In genomic region chr7:148588891-148589215, GRCh38 we compare ENCODE assay signal across 2 cellular contexts.
TF ChIP-seq lines count a peak whose summit lies in the region.

No MANE protein-coding gene starts in this region.

TF ChIP-seq in GM23338, 12 proteins besides CTCF, POLR2A, EP300 and RAD21 (continued from another document):
- TF ChIP-seq CREB1 (CRISPR knock-in tag; IDR thresholded peaks at IDR 0.05; ENCODE audit: low read depth) (no peak), POLR2AphosphoS5 (IDR thresholded peaks at IDR 0.05; ENCODE audit: low read depth) (no peak), EZH2phosphoT487 (IDR thresholded peaks at IDR 0.05; ENCODE audit: unreplicated experiment) (no peak), ETS1 (IDR thresholded peaks at IDR 0.05) (no peak), STAT1 (IDR thresholded peaks at IDR 0.05; ENCODE audit: unreplicated experiment) (no peak), JUNB (IDR thresholded peaks at IDR 0.05; ENCODE audit: unreplicated experiment) (no peak), REST (IDR thresholded peaks at IDR 0.05; ENCODE audit: unreplicated experiment) (no peak), EZH2 (IDR thresholded peaks at IDR 0.05; ENCODE audit: low read depth, unreplicated experiment) (no peak), NANOG (IDR thresholded peaks at IDR 0.05; ENCODE audit: borderline replicate concordance) (no peak), ZNF114 (CRISPR knock-in tag; IDR thresholded peaks at IDR 0.05) (no peak), ZNF462 (CRISPR knock-in tag; IDR thresholded peaks at IDR 0.05) (no peak)

TF ChIP-seq in H1, 55 proteins besides CTCF, POLR2A, EP300 and RAD21:
- TF ChIP-seq SP4 (IDR thresholded peaks at IDR 0.05; ENCODE audit: low read length) (no peak), CHD7 (IDR thresholded peaks at IDR 0.05; ENCODE audit: insufficient replicate concordance, low read length) (no peak), SAP30 (IDR thresholded peaks at IDR 0.05; ENCODE audit: insufficient read depth, insufficient replicate concordance, low read length) (no peak), KDM4A (IDR thresholded peaks at IDR 0.05; ENCODE audit: low read depth, low read length, severe bottlenecking) (no peak), EGR1 (IDR thresholded peaks at IDR 0.05; ENCODE audit: borderline replicate concordance, low read depth, low read length) (no peak), BRCA1 (IDR thresholded peaks at IDR 0.05; ENCODE audit: low read depth, low read length) (no peak), RXRA (IDR thresholded peaks at IDR 0.05; ENCODE audit: insufficient read depth, low read depth, low read length) (no peak), SRF (IDR thresholded peaks at IDR 0.05; ENCODE audit: low read depth, low read length) (no peak), RNF2 (IDR thresholded peaks at IDR 0.05; ENCODE audit: borderline replicate concordance, low read depth, low read length, missing control alignments, poor library complexity, severe bottlenecking) (no peak), HDAC6 (IDR thresholded peaks at IDR 0.05; ENCODE audit: low read depth, low read length) (no peak), ZNF274 (IDR thresholded peaks at IDR 0.05; ENCODE audit: borderline replicate concordance, extremely low read depth, low read length) (no peak), TBP (IDR thresholded peaks at IDR 0.05; ENCODE audit: low read depth, low read length) (no peak), RBBP5 (IDR thresholded peaks at IDR 0.05; ENCODE audit: borderline replicate concordance, low read depth, low read length) (no peak), YY1 (IDR thresholded peaks at IDR 0.05; ENCODE audit: low read depth, low read length) (no peak), ATF2 (IDR thresholded peaks at IDR 0.05; ENCODE audit: low read length) (no peak), CHD2 (IDR thresholded peaks at IDR 0.05; ENCODE audit: low read length) (no peak), TAF1 (IDR thresholded peaks at IDR 0.05; ENCODE audit: low read depth, low read length) (no peak)
TF ChIP-seq in H1: peak in this region for 0.
